Comparison of ENCODE assay signal across 9 cellular contexts in genomic region chr5:107542831-107543231, GRCh38.
A peak's percentile ranks its signal among the peaks of the same experiment; 100 is the strongest.
DNase-seq lines count a peak whose midpoint lies in the region; ATAC-seq and TF ChIP-seq lines count a peak whose summit lies in the region.
"Had no signal": no experiment of that assay in that cellular context is flagged by ENCODE, and none has a peak within 500 bp of the region (broad histone marks: within the 10 kb centered on the region; RNA-seq: fewer than 3 reads in every experiment).

No MANE protein-coding gene starts in this region.

- peak; percentile 96 for ATAC-seq in Right ventricle myocardium inferior
- no peak for ATAC-seq in GM19324 (IDR thresholded peaks at IDR 0.05; ENCODE audit: low FRiP score, unreplicated experiment)
- ATAC-seq in HG03457 (IDR thresholded peaks at IDR 0.05; ENCODE audit: unreplicated experiment): no peak

- H3K9me3 Mint-ChIP-seq in endothelial cell (ENCODE audit: unreplicated experiment): no peaks in the 10 kb centered on the region
- H3K9me3 Mint-ChIP-seq: activated B cell treated with CpG ODN at 0.5 μM for 24 hours had no signal

- H3K4me3 Mint-ChIP-seq in endothelial cell (ENCODE audit: unreplicated experiment): no peak overlapping the region
- H3K4me3 Mint-ChIP-seq: activated B cell treated with CpG ODN at 0.5 μM for 24 hours had no signal

- DNase-seq in GM04504 (ENCODE audit: low read depth): peak; percentile 40
- DNase-seq in SK-MEL-5 (ENCODE audit: low read depth, low spot score): peak; percentile 48
- peak; percentile 84 for DNase-seq in Right ventricle myocardium inferior (ENCODE audit: missing footprints)
- peak; percentile 91 for DNase-seq in renal cortical epithelial cell (ENCODE audit: low read depth)
- DNase-seq in activated T-cell treated with anti-CD3 and anti-CD28 coated beads for 4 hours: no peak
- DNase-seq in endothelial cell (ENCODE audit: low spot score): no peak
- DNase-seq: activated B cell treated with CpG ODN at 0.5 μM for 24 hours had no signal

- no peak overlapping the region for H3K27ac Mint-ChIP-seq in endothelial cell (ENCODE audit: unreplicated experiment)
- H3K27ac Mint-ChIP-seq: activated B cell treated with CpG ODN at 0.5 μM for 24 hours had no signal

- peaks cover 4% of the 10 kb centered on the region for H3K36me3 Mint-ChIP-seq in endothelial cell (ENCODE audit: low read depth, unreplicated experiment)

- H3K4me1 Mint-ChIP-seq in endothelial cell (ENCODE audit: unreplicated experiment): peaks cover 12% of the 10 kb centered on the region
- H3K4me1 Mint-ChIP-seq: activated B cell treated with CpG ODN at 0.5 μM for 24 hours had no signal

- no peak for TF ChIP-seq CTCF in endothelial cell (IDR thresholded peaks at IDR 0.05; ENCODE audit: unreplicated experiment)

- in situ Hi-C loops in SK-MEL-5 (cut with HindIII; ENCODE audit: low pct_unique_long_range_greater_than_20kb, low sequenced_read_pairs): no loop called here

- H3K27me3 Mint-ChIP-seq in endothelial cell (ENCODE audit: unreplicated experiment): peaks cover under 1% of the 10 kb centered on the region

- intact Hi-C loops in Right ventricle myocardium inferior (cut with DNase I): no loop called here

Comparison
In these comparisons a context has a peak if more than half of its experiments do, and no peak if none do; other contexts are left out.
1. DNase-seq: peak in GM04504 (single experiment), SK-MEL-5 (single experiment), Right ventricle myocardium inferior (single experiment) and renal cortical epithelial cell (single experiment); none in activated T-cell treated with anti-CD3 and anti-CD28 coated beads for 4 hours (single experiment) and endothelial cell (single experiment).